Comparison of ENCODE assay signal across 1 cellular context in the genomic region with DNA sequence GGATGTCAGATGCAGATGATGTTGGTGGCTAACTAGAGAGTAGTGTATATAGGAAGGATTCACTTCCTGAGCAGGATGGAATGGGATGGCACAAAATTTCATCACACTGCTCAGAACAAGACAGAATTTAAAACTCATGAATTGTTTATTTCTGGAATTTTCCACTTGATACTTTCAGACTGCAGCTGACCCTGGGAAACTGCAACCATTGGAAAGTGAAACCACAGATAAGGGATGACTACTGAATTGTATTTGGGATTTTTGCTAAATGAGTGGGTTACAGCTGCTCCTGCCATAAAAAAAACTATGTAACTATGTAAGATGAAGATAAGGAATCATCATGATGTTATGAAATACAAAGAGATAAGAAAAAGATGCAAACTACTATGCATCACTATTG.
TF ChIP-seq lines count a peak whose summit lies in the region.

No MANE protein-coding gene starts in this region.

TF ChIP-seq in H1, 55 proteins besides CTCF, POLR2A, EP300 and RAD21:
- no peak for TF ChIP-seq RNF2 (IDR thresholded peaks at IDR 0.05; ENCODE audit: borderline replicate concordance, low read depth, low read length, missing control alignments, poor library complexity, severe bottlenecking)
- no peak for TF ChIP-seq ZNF274 (IDR thresholded peaks at IDR 0.05; ENCODE audit: borderline replicate concordance, extremely low read depth, low read length)
- TF ChIP-seq JUN (IDR thresholded peaks at IDR 0.05; ENCODE audit: low read depth, low read length), result no peak
- no peak for TF ChIP-seq BCL11A (IDR thresholded peaks at IDR 0.05; ENCODE audit: low read depth in 2 of 2, low read length in 2 of 2)
- no peak for TF ChIP-seq CREB1 (IDR thresholded peaks at IDR 0.05)
- TF ChIP-seq BACH1 (IDR thresholded peaks at IDR 0.05; ENCODE audit: low read length), result no peak
- no peak for TF ChIP-seq RFX5 (IDR thresholded peaks at IDR 0.05; ENCODE audit: borderline replicate concordance, low read depth, low read length)
- no peak for TF ChIP-seq POLR2AphosphoS5 (IDR thresholded peaks at IDR 0.05; ENCODE audit: low read depth, low read length)
- TF ChIP-seq YY1 (IDR thresholded peaks at IDR 0.05; ENCODE audit: low read depth, low read length), result no peak
- TF ChIP-seq EGR1 (IDR thresholded peaks at IDR 0.05; ENCODE audit: borderline replicate concordance, low read depth, low read length), result no peak
- no peak for TF ChIP-seq MAFK (IDR thresholded peaks at IDR 0.05; ENCODE audit: low read depth, low read length)
- no peak for TF ChIP-seq KDM4A (IDR thresholded peaks at IDR 0.05; ENCODE audit: low read depth, low read length, severe bottlenecking)
- no peak for TF ChIP-seq TAF7 (optimal IDR thresholded peaks at IDR 0.05; ENCODE audit: borderline replicate concordance, low read depth, low read length)
- TF ChIP-seq SAP30 (IDR thresholded peaks at IDR 0.05; ENCODE audit: insufficient read depth, insufficient replicate concordance, low read length), result no peak
- TF ChIP-seq SUZ12 (IDR thresholded peaks at IDR 0.05; ENCODE audit: low read length), result no peak
- no peak for TF ChIP-seq CTBP2 (IDR thresholded peaks at IDR 0.05; ENCODE audit: borderline replicate concordance, insufficient read depth, insufficient read length, low read length)
- TF ChIP-seq KDM5A (IDR thresholded peaks at IDR 0.05; ENCODE audit: low read length), result no peak
